11 cellular contexts compared by ENCODE assay signal in genomic region chr17:10702574-10702973, GRCh38. TPM values are rescaled to one million over a fixed set of nuclear protein-coding genes. Genes with fewer than 3 reads are reported as not detected.
DNase-seq lines count a peak whose midpoint lies in the region; ATAC-seq, FAIRE-seq and TF ChIP-seq lines count a peak whose summit lies in the region.
"Had no signal": no experiment of that assay in that cellular context is flagged by ENCODE, and none has a peak within 500 bp of the region (broad histone marks: within the 10 kb centered on the region; RNA-seq: fewer than 3 reads in every experiment).

No MANE protein-coding gene starts in this region.

- H3K36me3 Mint-ChIP-seq in T-helper 1 cell treated with Interleukin-12 subunit alpha and Interleukin-12 subunit beta and Interleukin-4 antibody, amounts not matched to agents 30 μg/mL and 1 μg/mL, for 36 hours (ENCODE audit: low read depth), result peaks cover 18% of the 10 kb centered on the region
- H3K36me3 Mint-ChIP-seq in osteocyte (ENCODE audit: unreplicated experiment), result peaks cover 19% of the 10 kb centered on the region

- H3K36me3 ChIP-seq in K562 (ENCODE audit: control insufficient read depth, insufficient read depth, low read length), result peaks cover 24% of the 10 kb centered on the region; the same call in 2 of the 3 replicates
- H3K36me3 ChIP-seq in H7 (replicated peaks; ENCODE audit: control insufficient read depth, insufficient read depth, low read length), result peaks cover 6% of the 10 kb centered on the region

- H3K4me3 Mint-ChIP-seq in T-helper 1 cell treated with Interleukin-12 subunit alpha and Interleukin-12 subunit beta and Interleukin-4 antibody, amounts not matched to agents 30 μg/mL and 1 μg/mL, for 36 hours, result no peak overlapping the region
- H3K4me3 Mint-ChIP-seq in osteocyte (ENCODE audit: unreplicated experiment), result no peak overlapping the region

- WGBS in K562 (ENCODE audit: insufficient coverage, low coverage, missing lambda C conversion rate), result 30% methylated on average over 2 of the region's 2 CpGs

- intact Hi-C loops in K562 (cut with micrococcal nuclease), result no loop called here

- H3K9me3 ChIP-seq in K562 (replicated peaks; ENCODE audit: control insufficient read depth, insufficient read depth, low read depth, low read length), result no peaks in the 10 kb centered on the region
- H3K9me3 ChIP-seq: sigmoid colon had no signal

- TF ChIP-seq RAD21 in K562 (CRISPR knock-in tag; conservative IDR thresholded peaks at IDR 0.05 in 1 of 2, IDR thresholded peaks at IDR 0.05 in 1 of 2), result no peak

- DNase-seq in T-helper 1 cell (no peak), MV-4-11 (lab: John Stamatoyannopoulos, UW) (peak; percentile 78), K562 (ENCODE audit: extremely low read depth in 1 of 4, low spot score in 3 of 4) (peak in 2 of 4 experiments; percentile 11 to 33), osteocyte (ENCODE audit: extremely low spot score, unreplicated experiment) (no peak), DMS153 (lab: John Stamatoyannopoulos, UW) (no peak), H7 (no peak), mucosa of gallbladder (ENCODE audit: low spot score) (no peak)
- DNase-seq: NCI-H1694 treated with DMSO at 0.1 percent for 48 hours, sigmoid colon had no signal

- peaks cover 45% of the 10 kb centered on the region for H3K4me1 Mint-ChIP-seq in T-helper 1 cell treated with Interleukin-12 subunit alpha and Interleukin-12 subunit beta and Interleukin-4 antibody, amounts not matched to agents 30 μg/mL and 1 μg/mL, for 36 hours (ENCODE audit: low read depth)
- peaks cover 31% of the 10 kb centered on the region for H3K4me1 Mint-ChIP-seq in osteocyte (ENCODE audit: unreplicated experiment)

- in situ Hi-C loops in K562 (cut with MboI), result no loop called here

- POLR2A ChIA-PET in K562 (lab: Yijun Ruan, JAX), result no interaction called here

- H3K4me1 ChIP-seq in K562 (replicated peaks in 1 of 2; ENCODE audit: control insufficient read depth in 2 of 2, insufficient read depth in 2 of 2, low read length in 2 of 2), result no peaks in the 10 kb centered on the region; a peak in 1 of 5 replicates

- peaks cover 21% of the 10 kb centered on the region for H3K79me2 ChIP-seq in K562 (ENCODE audit: control insufficient read depth, insufficient read depth, low read length)

- no peak overlapping the region for H3K4me3 ChIP-seq in K562
- H3K4me3 ChIP-seq in H7 (ENCODE audit: insufficient read depth, low read depth, low read length), result no peak overlapping the region
- H3K4me3 ChIP-seq: cardiac muscle cell, sigmoid colon had no signal

- H3K4me2 ChIP-seq in K562 (ENCODE audit: insufficient read depth, low read length), result no peak overlapping the region

- no peaks in the 10 kb centered on the region for H3K9me1 ChIP-seq in K562 (ENCODE audit: control insufficient read depth, insufficient read depth, low read length)

- no peak overlapping the region for H3K27ac ChIP-seq in K562 (ENCODE audit: extremely low read depth, low read depth, low read length)
- H3K27ac ChIP-seq: cardiac muscle cell, sigmoid colon had no signal

- BruUV-seq in K562 (replicated peaks; lab: Mats Ljungman, UMichigan), result no TSS peak

- TF ChIP-seq CTCF in K562 (IDR thresholded peaks at IDR 0.05 in 2 of 3, conservative IDR thresholded peaks at IDR 0.05 in 1 of 3; ENCODE audit: insufficient read depth in 2 of 3, low read depth in 1 of 3, low read length in 3 of 3) (no peak), osteocyte (IDR thresholded peaks at IDR 0.05) (no peak)

- H3K27ac Mint-ChIP-seq in T-helper 1 cell treated with Interleukin-12 subunit alpha and Interleukin-12 subunit beta and Interleukin-4 antibody, amounts not matched to agents 30 μg/mL and 1 μg/mL, for 36 hours, result peak overlapping the region; percentile 29
- peak overlapping the region; percentile 37 for H3K27ac Mint-ChIP-seq in osteocyte (ENCODE audit: unreplicated experiment)

- FAIRE-seq in K562 (lab: Jason Lieb, UNC), result no peak

- no peaks in the 10 kb centered on the region for H4K20me1 ChIP-seq in K562 (replicated peaks; ENCODE audit: control insufficient read depth, insufficient read depth, low read length)

- peak; percentile 26 for ATAC-seq in K562

- CTCF ChIA-PET in K562 (lab: Yijun Ruan, JAX; ENCODE audit: low intra/inter-chr PET ratio), result no interaction called here

- H3K9ac ChIP-seq in K562 (ENCODE audit: insufficient read depth in 1 of 2, low read depth in 2 of 2, low read length in 2 of 2), result no peak overlapping the region

- no peak overlapping the region for H2AFZ ChIP-seq in K562 (ENCODE audit: low read depth, low read length)

- no peaks in the 10 kb centered on the region for H3K9me3 Mint-ChIP-seq in T-helper 1 cell treated with Interleukin-12 subunit alpha and Interleukin-12 subunit beta and Interleukin-4 antibody, amounts not matched to agents 30 μg/mL and 1 μg/mL, for 36 hours
- H3K9me3 Mint-ChIP-seq in osteocyte (ENCODE audit: unreplicated experiment), result no peaks in the 10 kb centered on the region

- H3K27me3 ChIP-seq in K562 (ENCODE audit: control insufficient read depth in 2 of 2, insufficient read depth in 2 of 2, low read length in 2 of 2) (no peaks in the 10 kb centered on the region), H7 (ENCODE audit: control insufficient read depth, insufficient read depth, low read length) (no peaks in the 10 kb centered on the region)
- H3K27me3 ChIP-seq: cardiac muscle cell, sigmoid colon had no signal

- no peak for TF ChIP-seq POLR2A in K562 (conservative IDR thresholded peaks at IDR 0.05)

- no peaks in the 10 kb centered on the region for H3K27me3 Mint-ChIP-seq in T-helper 1 cell treated with Interleukin-12 subunit alpha and Interleukin-12 subunit beta and Interleukin-4 antibody, amounts not matched to agents 30 μg/mL and 1 μg/mL, for 36 hours (ENCODE audit: low read depth)
- no peaks in the 10 kb centered on the region for H3K27me3 Mint-ChIP-seq in osteocyte (ENCODE audit: unreplicated experiment)

- TF ChIP-seq EP300 in K562 (IDR thresholded peaks at IDR 0.05; ENCODE audit: low read length), result no peak

RNA-seq across cellular contexts. Expression of gene ADPRM, which starts 5.2 kb away (rescaled TPM):
- 6.3 and 16.1 TPM in 2 replicates for total RNA-seq in K562 (2011; cell fraction: chromatin; rRNA removed; ENCODE audit: low replicate concordance)
- total RNA-seq in K562 (2011; cell fraction: nucleolus; rRNA removed), result 5.8 and 6.8 TPM in 2 replicates
- 5.5 and 8.9 TPM in 2 replicates for total RNA-seq in K562 (2011; cell fraction: nucleoplasm; rRNA removed)
- total RNA-seq in K562 (2014; rRNA removed) (4.0 and 4.7 TPM in 2 replicates), K562 (2014; rRNA removed; fragmentation: Illumina TruSeq; extraction: Trizol) (9.0 and 10.0 TPM in 2 replicates), K562 (2015; rRNA removed; fragmentation: Illumina TruSeq; extraction: Trizol) (4.6 and 5.2 TPM in 2 replicates), K562 (2021) (5.1 and 5.3 TPM in 2 replicates), osteocyte (12.7 and 13.1 TPM in 2 replicates), mucosa of gallbladder (9.2 TPM)
- polyA plus RNA-seq in K562 (2011; rRNA removed) (11.4 and 11.5 TPM in 2 replicates), K562 (2014; fragmentation: Illumina TruSeq; extraction: Trizol) (6.0 and 6.2 TPM in 2 replicates), K562 (2014; fragmentation: Nextera tagmentation; extraction: Ambion mirVana) (10 to 100 TPM; 13.8 to 17.6 TPM), K562 (2014; rRNA removed) (5.5 and 5.6 TPM in 2 replicates)
- polyA plus RNA-seq in K562 (2011; cell fraction: cytosol; rRNA removed), result 3.9 and 8.4 TPM in 2 replicates
- polyA plus RNA-seq in K562 (2011; cell fraction: nucleus; rRNA removed), result 3.4 and 5.5 TPM in 2 replicates
- 5.6 and 10.6 TPM in 2 replicates for polyA plus RNA-seq in K562 (2012)
- polyA minus RNA-seq in K562 (2011; rRNA and poly(A)+ RNA removed), result 16.4 and 17.1 TPM in 2 replicates
- 2.2 and 2.7 TPM in 2 replicates for polyA minus RNA-seq in K562 (2011; cell fraction: cytosol; rRNA and poly(A)+ RNA removed)
- 5.3 and 9.8 TPM in 2 replicates for polyA minus RNA-seq in K562 (2011; cell fraction: nucleus; rRNA and poly(A)+ RNA removed)
- total RNA-seq in H7 (2014; rRNA removed; shearing (Covaris generic)), result 7.9 and 11.0 TPM in 2 replicates

RNA-seq across cellular contexts. Expression of gene SCO1, which starts 5.2 kb away (rescaled TPM):
- 15.9 and 22.9 TPM in 2 replicates for total RNA-seq in K562 (2011; cell fraction: chromatin; rRNA removed; ENCODE audit: low replicate concordance)
- 34.9 and 35.4 TPM in 2 replicates for total RNA-seq in K562 (2011; cell fraction: nucleolus; rRNA removed)
- total RNA-seq in K562 (2011; cell fraction: nucleoplasm; rRNA removed), result 22.3 and 24.8 TPM in 2 replicates
- total RNA-seq in K562 (2014; rRNA removed) (40.9 and 51.1 TPM in 2 replicates), K562 (2014; rRNA removed; fragmentation: Illumina TruSeq; extraction: Trizol) (24.1 and 24.6 TPM in 2 replicates), K562 (2015; rRNA removed; fragmentation: Illumina TruSeq; extraction: Trizol) (19.7 and 20.5 TPM in 2 replicates), K562 (2021) (32.9 and 35.1 TPM in 2 replicates), osteocyte (26.8 and 27.4 TPM in 2 replicates), mucosa of gallbladder (33.4 TPM)
- polyA plus RNA-seq in K562 (2011; rRNA removed) (17.3 and 22.1 TPM in 2 replicates), K562 (2014; fragmentation: Illumina TruSeq; extraction: Trizol) (16.0 and 16.6 TPM in 2 replicates), K562 (2014; fragmentation: Nextera tagmentation; extraction: Ambion mirVana) (1 to 10 TPM; 7.1 to 8.6 TPM), K562 (2014; rRNA removed) (28.1 and 35.6 TPM in 2 replicates)
- 10.0 and 13.6 TPM in 2 replicates for polyA plus RNA-seq in K562 (2011; cell fraction: cytosol; rRNA removed)
- 12.4 and 25.9 TPM in 2 replicates for polyA plus RNA-seq in K562 (2011; cell fraction: nucleus; rRNA removed)
- 9.6 and 13.6 TPM in 2 replicates for polyA plus RNA-seq in K562 (2012)
- polyA minus RNA-seq in K562 (2011; rRNA and poly(A)+ RNA removed), result 19.9 and 21.2 TPM in 2 replicates
- polyA minus RNA-seq in K562 (2011; cell fraction: cytosol; rRNA and poly(A)+ RNA removed), result 9.2 and 13.8 TPM in 2 replicates
- 27.3 and 33.8 TPM in 2 replicates for polyA minus RNA-seq in K562 (2011; cell fraction: nucleus; rRNA and poly(A)+ RNA removed)
- total RNA-seq in H7 (2014; rRNA removed; shearing (Covaris generic)), result 69.6 and 70.4 TPM in 2 replicates

RNA-seq across cellular contexts. Expression of gene TMEM220, which starts 27.2 kb away (rescaled TPM):
- total RNA-seq in K562 (2011; cell fraction: chromatin; rRNA removed; ENCODE audit: low replicate concordance), result not detected in 2 replicates
- not detected in 2 replicates for total RNA-seq in K562 (2011; cell fraction: nucleolus; rRNA removed)
- not detected in 2 replicates for total RNA-seq in K562 (2011; cell fraction: nucleoplasm; rRNA removed)
- total RNA-seq in K562 (2014; rRNA removed) (not detected in 2 replicates), K562 (2014; rRNA removed; fragmentation: Illumina TruSeq; extraction: Trizol) (not detected in 2 replicates), K562 (2015; rRNA removed; fragmentation: Illumina TruSeq; extraction: Trizol) (not detected in 2 replicates), K562 (2021) (not detected in 2 replicates), osteocyte (6.8 and 8.1 TPM in 2 replicates), mucosa of gallbladder (17.7 TPM)
- polyA plus RNA-seq in K562 (2011; rRNA removed) (not detected in 2 replicates), K562 (2014; fragmentation: Illumina TruSeq; extraction: Trizol) (not detected in 2 replicates), K562 (2014; fragmentation: Nextera tagmentation; extraction: Ambion mirVana) (not detected), K562 (2014; rRNA removed) (not detected in 2 replicates)
- polyA plus RNA-seq in K562 (2011; cell fraction: cytosol; rRNA removed), result not detected in 2 replicates
- polyA plus RNA-seq in K562 (2011; cell fraction: nucleus; rRNA removed), result not detected in 2 replicates
- polyA plus RNA-seq in K562 (2012), result 0.03 and 0.25 TPM in 2 replicates
- not detected in 2 replicates for polyA minus RNA-seq in K562 (2011; rRNA and poly(A)+ RNA removed)
- polyA minus RNA-seq in K562 (2011; cell fraction: cytosol; rRNA and poly(A)+ RNA removed), result not detected in 2 replicates
- polyA minus RNA-seq in K562 (2011; cell fraction: nucleus; rRNA and poly(A)+ RNA removed), result not detected in 2 replicates
- total RNA-seq in H7 (2014; rRNA removed; shearing (Covaris generic)), result 1.9 and 5.3 TPM in 2 replicates

RNA-seq across cellular contexts. Expression of gene MYH3, which starts 45.5 kb away (rescaled TPM):
- 2.1 and 3.5 TPM in 2 replicates for total RNA-seq in K562 (2011; cell fraction: chromatin; rRNA removed; ENCODE audit: low replicate concordance)
- total RNA-seq in K562 (2011; cell fraction: nucleolus; rRNA removed), result 2.7 and 3.3 TPM in 2 replicates
- total RNA-seq in K562 (2011; cell fraction: nucleoplasm; rRNA removed), result 1.6 and 2.5 TPM in 2 replicates
- total RNA-seq in K562 (2014; rRNA removed), result 0.12 and 0.36 TPM in 2 replicates
- 0.38 and 0.44 TPM in 2 replicates for total RNA-seq in K562 (2014; rRNA removed; fragmentation: Illumina TruSeq; extraction: Trizol)
- total RNA-seq in K562 (2015; rRNA removed; fragmentation: Illumina TruSeq; extraction: Trizol), result 0.30 and 0.51 TPM in 2 replicates
- 0.07 and 0.35 TPM in 2 replicates for total RNA-seq in K562 (2021)
- 0.75 and 0.91 TPM in 2 replicates for polyA plus RNA-seq in K562 (2011; rRNA removed)
- polyA plus RNA-seq in K562 (2011; cell fraction: cytosol; rRNA removed), result 0.12 and 0.49 TPM in 2 replicates
- 1.7 and 2.6 TPM in 2 replicates for polyA plus RNA-seq in K562 (2011; cell fraction: nucleus; rRNA removed)
- 0.17 and 0.26 TPM in 2 replicates for polyA plus RNA-seq in K562 (2012)
- polyA plus RNA-seq in K562 (2014; fragmentation: Illumina TruSeq; extraction: Trizol), result 0.44 and 0.51 TPM in 2 replicates
- polyA plus RNA-seq in K562 (2014; fragmentation: Nextera tagmentation; extraction: Ambion mirVana), result under 1 TPM in 1 of 2 experiments, not detected in 1; 0.31 TPM
- polyA plus RNA-seq in K562 (2014; rRNA removed), result 0.22 and 0.24 TPM in 2 replicates
- 0.21 and 0.90 TPM in 2 replicates for polyA minus RNA-seq in K562 (2011; rRNA and poly(A)+ RNA removed)
- not detected in 2 replicates for polyA minus RNA-seq in K562 (2011; cell fraction: cytosol; rRNA and poly(A)+ RNA removed)
- 0.78 and 1.3 TPM in 2 replicates for polyA minus RNA-seq in K562 (2011; cell fraction: nucleus; rRNA and poly(A)+ RNA removed)
- 2.4 and 3.2 TPM in 2 replicates for total RNA-seq in osteocyte
- total RNA-seq in H7 (2014; rRNA removed; shearing (Covaris generic)), result 0.69 and 4.2 TPM in 2 replicates
- total RNA-seq in mucosa of gallbladder, result 3.4 TPM
